9 cellular contexts compared by ENCODE assay signal in genomic region chr7:104207731-104208420, GRCh38. TPM values are rescaled to one million over a fixed set of nuclear protein-coding genes. Genes with fewer than 3 reads are reported as not detected.
DNase-seq lines count a peak whose midpoint lies in the region; ATAC-seq, FAIRE-seq and TF ChIP-seq lines count a peak whose summit lies in the region.
"Had no signal": no experiment of that assay in that cellular context is flagged by ENCODE, and none has a peak within 500 bp of the region (broad histone marks: within the 10 kb centered on the region; RNA-seq: fewer than 3 reads in every experiment).

Gene ORC5, minus strand, starts transcription at chr7:104208013. Its CDS starts 109 bp downstream, at chr7:104207904.

- under 1% methylated on average over 25 of the region's 47 CpGs for WGBS in HepG2 (ENCODE audit: low lambda C conversion rate)

- no peaks in the 10 kb centered on the region for H3K9me3 ChIP-seq in HepG2 (ENCODE audit: low read length)

- POLR2A ChIA-PET in HepG2 (lab: Yijun Ruan, JAX), result interaction anchor here (1.0 kb wide), 1 partner anchor 9 kb away, joined by 3 read pairs; no protein-coding TSS in a partner anchor

- peaks cover 29% of the 10 kb centered on the region for H3K4me1 ChIP-seq in HepG2 (ENCODE audit: insufficient read depth, low read length)

- peaks cover 31% of the 10 kb centered on the region for H3K79me2 ChIP-seq in HepG2 (ENCODE audit: insufficient read depth, low read length)

- peaks cover 17% of the 10 kb centered on the region for H3K4me1 Mint-ChIP-seq in activated CD4-positive, alpha-beta T cell treated with anti-CD3 and anti-CD28 coated beads, Interleukin-2, amount 10 ng/mL, durations not matched to agents 24 days and 14 days
- H3K4me1 Mint-ChIP-seq in dendritic cell treated with granulocyte-macrophage colony-stimulating factor and Interleukin-4, amounts not matched to agents 40 ng/mL and 50 ng/mL, for 4 days (ENCODE audit: low read depth), result peaks cover 17% of the 10 kb centered on the region

- FAIRE-seq in HepG2 (lab: Jason Lieb, UNC), result peak; percentile 49
- FAIRE-seq: colon had no signal

- intact Hi-C loops in activated CD4-positive, alpha-beta T cell treated with anti-CD3 and anti-CD28 coated beads, Interleukin-2, amount 10 ng/mL, durations not matched to agents 24 days and 14 days (cut with micrococcal nuclease), result no loop called here
- intact Hi-C loops in dendritic cell treated with granulocyte-macrophage colony-stimulating factor and Interleukin-4, amounts not matched to agents 40 ng/mL and 50 ng/mL, for 4 days (cut with micrococcal nuclease), result no loop called here
- intact Hi-C loops in HepG2 (cut with micrococcal nuclease; ENCODE audit: unreplicated experiment), result no loop called here

- peak within 1 kb of the TSS; percentile 84 for H3K4me2 ChIP-seq in HepG2 (ENCODE audit: low read depth, low read length)

- BruUV-seq in HepG2 (replicated peaks; lab: Mats Ljungman, UMichigan), result no TSS peak

- H3K9me3 Mint-ChIP-seq in activated CD4-positive, alpha-beta T cell treated with anti-CD3 and anti-CD28 coated beads, Interleukin-2, amount 10 ng/mL, durations not matched to agents 24 days and 14 days, result peaks cover 4% of the 10 kb centered on the region
- H3K9me3 Mint-ChIP-seq in dendritic cell treated with granulocyte-macrophage colony-stimulating factor and Interleukin-4, amounts not matched to agents 40 ng/mL and 50 ng/mL, for 4 days, result peaks cover 9% of the 10 kb centered on the region

- TF ChIP-seq EP300 in HepG2 (IDR thresholded peaks at IDR 0.05; ENCODE audit: low read depth in 2 of 2, low read length in 2 of 2) (0 out of 4 replicates have a peak, but pooled peaks of 1 of the 2 experiments have one; percentile 9), HepG2 (CRISPR knock-in tag; IDR thresholded peaks at IDR 0.05; ENCODE audit: borderline replicate concordance) (0 out of 2 replicates have a peak, but pooled peaks have one; percentile 28)

- peak within 1 kb of the TSS; percentile 96 for H3K4me3 Mint-ChIP-seq in activated CD4-positive, alpha-beta T cell treated with anti-CD3 and anti-CD28 coated beads, Interleukin-2, amount 10 ng/mL, durations not matched to agents 24 days and 14 days
- peak within 1 kb of the TSS; percentile 81 for H3K4me3 Mint-ChIP-seq in dendritic cell treated with granulocyte-macrophage colony-stimulating factor and Interleukin-4, amounts not matched to agents 40 ng/mL and 50 ng/mL, for 4 days

- H3K27ac ChIP-seq in HepG2 (ENCODE audit: extremely low read length, insufficient read depth, low read length), result peak within 1 kb of the TSS; percentile 76

- H3K9ac ChIP-seq in HepG2 (ENCODE audit: insufficient read depth, low read depth, low read length), result peak within 1 kb of the TSS; percentile 86

- CTCF ChIA-PET in HepG2 (lab: Yijun Ruan, JAX; ENCODE audit: low intra/inter-chr PET ratio, low total read pairs), result no interaction called here

- peak within 1 kb of the TSS; percentile 67 to 92 (median 71) for H3K4me3 ChIP-seq in HepG2 (replicated peaks in 1 of 3; ENCODE audit: insufficient read depth in 1 of 3, low read depth in 2 of 3, low read length in 3 of 3)

- TF ChIP-seq RAD21 in HepG2 (CRISPR knock-in tag; IDR thresholded peaks at IDR 0.05), result no peak

- ATAC-seq in GM19043 (IDR thresholded peaks at IDR 0.05; ENCODE audit: low read depth, unreplicated experiment), result peak; percentile 99
- peak; percentile 100 for ATAC-seq in HG03354 (IDR thresholded peaks at IDR 0.05; ENCODE audit: poor library complexity, severe bottlenecking, unreplicated experiment)
- ATAC-seq in HepG2, result peak; percentile 100

- no peak; the same call in 1 of the 2 replicates for TF ChIP-seq CTCF in HepG2 (CRISPR knock-in tag; IDR thresholded peaks at IDR 0.05)

- peak; percentile 88 to 98 for TF ChIP-seq POLR2A in HepG2 (IDR thresholded peaks at IDR 0.05; ENCODE audit: insufficient read depth in 1 of 2, low read depth in 2 of 2, low read length in 2 of 2)

- DNase-seq in Ammon's horn (ENCODE audit: low spot score) (peak; percentile 88), NCI-H524 (lab: John Stamatoyannopoulos, UW) (peak; percentile 22 to 80), HepG2 (ENCODE audit: low spot score) (peak; percentile 65)
- peak; percentile 94 for DNase-seq in activated CD4-positive, alpha-beta T cell treated with anti-CD3 and anti-CD28 coated beads, Interleukin-2, amount 10 ng/mL, durations not matched to agents 24 days and 14 days
- DNase-seq in stimulated activated CD4-positive, alpha-beta T cell treated with anti-CD3 and anti-CD28 coated beads, Interleukin-4, amount 100 ng/mL, for 1 hour, result peak; percentile 80

- H3K27me3 ChIP-seq in HepG2 (ENCODE audit: control insufficient read depth in 1 of 2, insufficient read depth in 2 of 2, low read length in 2 of 2), result no peaks in the 10 kb centered on the region; a peak in 1 of 5 replicates

- no peaks in the 10 kb centered on the region for H4K20me1 ChIP-seq in HepG2 (ENCODE audit: insufficient read depth, low read length)

- peak within 1 kb of the TSS; percentile 86 for H2AFZ ChIP-seq in HepG2 (ENCODE audit: low read length)

- H3K27ac Mint-ChIP-seq in activated CD4-positive, alpha-beta T cell treated with anti-CD3 and anti-CD28 coated beads, Interleukin-2, amount 10 ng/mL, durations not matched to agents 24 days and 14 days, result peak within 1 kb of the TSS; percentile 95
- peak within 1 kb of the TSS; percentile 86 for H3K27ac Mint-ChIP-seq in dendritic cell treated with granulocyte-macrophage colony-stimulating factor and Interleukin-4, amounts not matched to agents 40 ng/mL and 50 ng/mL, for 4 days

- in situ Hi-C loops in HepG2 (cut with HindIII; ENCODE audit: extremely low pct_ligation_motif_present, low pct_unique_long_range_greater_than_20kb), result no loop called here

- peaks cover 14% of the 10 kb centered on the region for H3K27me3 Mint-ChIP-seq in activated CD4-positive, alpha-beta T cell treated with anti-CD3 and anti-CD28 coated beads, Interleukin-2, amount 10 ng/mL, durations not matched to agents 24 days and 14 days
- peaks cover 25% of the 10 kb centered on the region for H3K27me3 Mint-ChIP-seq in dendritic cell treated with granulocyte-macrophage colony-stimulating factor and Interleukin-4, amounts not matched to agents 40 ng/mL and 50 ng/mL, for 4 days

- peaks cover 0 to 10% of the 10 kb centered on the region in 2 experiments; a peak in 2 of 5 replicates for H3K36me3 ChIP-seq in HepG2 (replicated peaks in 1 of 2; ENCODE audit: control insufficient read depth in 1 of 2, insufficient read depth in 2 of 2, low read length in 2 of 2)

- peaks cover 7% of the 10 kb centered on the region for H3K36me3 Mint-ChIP-seq in activated CD4-positive, alpha-beta T cell treated with anti-CD3 and anti-CD28 coated beads, Interleukin-2, amount 10 ng/mL, durations not matched to agents 24 days and 14 days (ENCODE audit: low read depth)
- H3K36me3 Mint-ChIP-seq in dendritic cell treated with granulocyte-macrophage colony-stimulating factor and Interleukin-4, amounts not matched to agents 40 ng/mL and 50 ng/mL, for 4 days (ENCODE audit: low read depth), result peaks cover 24% of the 10 kb centered on the region

TF ChIP-seq in HepG2, 621 proteins besides CTCF, POLR2A, EP300 and RAD21 (continues in another document):
- peak; percentile 76 for TF ChIP-seq ZMYM3 (CRISPR knock-in tag; IDR thresholded peaks at IDR 0.05)
- TF ChIP-seq ZNF607 (CRISPR knock-in tag; IDR thresholded peaks at IDR 0.05; ENCODE audit: borderline replicate concordance), result peak; percentile 85

RNA-seq across cellular contexts. Expression of gene ORC5, which starts in this region (rescaled TPM):
- total RNA-seq in activated CD4-positive, alpha-beta T cell treated with anti-CD3 and anti-CD28 coated beads, Interleukin-2, amount 10 ng/mL, durations not matched to agents 24 days and 14 days, result 33.4 and 35.8 TPM in 2 replicates
- total RNA-seq in HepG2 (2016; rRNA removed; fragmentation: Illumina TruSeq; extraction: Trizol), result 18.6 and 18.8 TPM in 2 replicates
- total RNA-seq in HepG2 (2016; cell fraction: cytosol; rRNA removed; fragmentation: Illumina TruSeq; extraction: Trizol; ENCODE audit: low read depth), result 7.2 and 8.0 TPM in 2 replicates
- 18.7 and 19.4 TPM in 2 replicates for total RNA-seq in HepG2 (2016; cell fraction: insoluble cytoplasmic fraction; rRNA removed; fragmentation: Illumina TruSeq; extraction: Trizol)
- total RNA-seq in HepG2 (2016; cell fraction: membrane; rRNA removed; fragmentation: Illumina TruSeq; extraction: Trizol), result 6.4 and 7.0 TPM in 2 replicates
- total RNA-seq in HepG2 (2016; cell fraction: nucleus; rRNA removed; fragmentation: Illumina TruSeq; extraction: Trizol), result 28.4 and 33.0 TPM in 2 replicates
- 3.1 and 4.8 TPM in 2 replicates for polyA plus RNA-seq in HepG2 (2011; rRNA removed)
- polyA plus RNA-seq in HepG2 (2011; cell fraction: cytosol; rRNA removed), result 2.1 and 3.1 TPM in 2 replicates
- 3.6 and 5.6 TPM in 2 replicates for polyA plus RNA-seq in HepG2 (2011; cell fraction: nucleus; rRNA removed)
- 10.9 and 11.1 TPM in 2 replicates for polyA plus RNA-seq in HepG2 (2012)
- 2.5 and 2.9 TPM in 2 replicates for polyA plus RNA-seq in HepG2 (2016; cell fraction: cytosol; fragmentation: Illumina TruSeq; extraction: Trizol; ENCODE audit: low read depth)
- 17.4 and 19.1 TPM in 2 replicates for polyA plus RNA-seq in HepG2 (2016; cell fraction: insoluble cytoplasmic fraction; fragmentation: Illumina TruSeq; extraction: Trizol; ENCODE audit: low read depth)
- 3.0 and 3.4 TPM in 2 replicates for polyA plus RNA-seq in HepG2 (2016; cell fraction: membrane; fragmentation: Illumina TruSeq; extraction: Trizol; ENCODE audit: low read depth)
- polyA plus RNA-seq in HepG2 (2016; cell fraction: nucleus; fragmentation: Illumina TruSeq; extraction: Trizol; ENCODE audit: insufficient read depth, low read depth), result 20.0 and 22.1 TPM in 2 replicates
- polyA minus RNA-seq in HepG2 (2011; rRNA and poly(A)+ RNA removed; ENCODE audit: low replicate concordance), result 16.6 and 48.2 TPM in 2 replicates
- polyA minus RNA-seq in HepG2 (2011; cell fraction: cytosol; rRNA and poly(A)+ RNA removed), result 4.1 and 4.8 TPM in 2 replicates
- 26.6 and 34.5 TPM in 2 replicates for polyA minus RNA-seq in HepG2 (2011; cell fraction: nucleus; rRNA and poly(A)+ RNA removed)

Comparison
In these comparisons a context has a peak if more than half of its experiments do, and no peak if none do; other contexts are left out.
1. Peak in every context shown above with its lines: DNase-seq, ATAC-seq, H3K4me3 ChIP-seq and H3K27ac ChIP-seq.